Comparison of ENCODE assay signal across 25 cellular contexts in the genomic region with DNA sequence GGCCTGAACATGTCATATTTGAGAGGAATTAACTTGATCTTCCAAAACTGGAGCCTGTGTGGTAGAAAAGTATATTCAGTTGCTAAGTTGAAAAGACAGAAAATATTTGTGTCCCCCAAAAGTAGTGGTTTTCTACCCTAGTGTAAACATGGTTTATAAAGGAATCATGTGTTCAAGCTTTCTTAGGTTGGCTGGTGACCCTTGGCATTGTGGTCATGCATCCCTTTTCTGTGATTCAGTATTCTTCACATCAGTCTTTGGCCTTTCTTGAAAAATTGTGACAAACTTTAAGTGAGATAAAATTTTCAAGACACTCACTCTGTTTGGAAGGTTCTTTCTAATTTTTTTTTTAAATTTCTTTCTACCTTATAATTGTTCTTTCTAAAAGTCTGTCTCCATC.
A peak's percentile ranks its signal among the peaks of the same experiment; 100 is the strongest.
DNase-seq lines count a peak whose midpoint lies in the region; ATAC-seq and TF ChIP-seq lines count a peak whose summit lies in the region.
"Had no signal": no experiment of that assay in that cellular context is flagged by ENCODE, and none has a peak within 500 bp of the region (broad histone marks: within the 10 kb centered on the region; RNA-seq: fewer than 3 reads in every experiment).

No MANE protein-coding gene starts in this region.

- H3K36me3 Mint-ChIP-seq in chondrocyte (ENCODE audit: low read depth): peaks cover 16% of the 10 kb centered on the region
- H3K36me3 Mint-ChIP-seq in natural killer cell treated with Interleukin-12 subunit alpha and Interleukin-12 subunit beta and Interleukin-15 and Interleukin-18, amount 100 ng/mL, for 72 hours: no peaks in the 10 kb centered on the region

- H3K36me3 ChIP-seq in heart right ventricle: peaks cover 0 to 72% (median 3%) of the 10 kb centered on the region in 9 donors
- H3K36me3 ChIP-seq in uterus: no peaks in the 10 kb centered on the region
- H3K36me3 ChIP-seq: prostate gland, WERI-Rb-1 had no signal

- peaks cover 29% of the 10 kb centered on the region for H3K4me1 Mint-ChIP-seq in chondrocyte (ENCODE audit: low read depth)
- H3K4me1 Mint-ChIP-seq in natural killer cell treated with Interleukin-12 subunit alpha and Interleukin-12 subunit beta and Interleukin-15 and Interleukin-18, amount 100 ng/mL, for 72 hours (ENCODE audit: low read depth in 2 of 2): peaks cover 31 to 55% of the 10 kb centered on the region in 2 donors

- no peak for TF ChIP-seq CTCF in heart right ventricle (IDR thresholded peaks at IDR 0.05)
- TF ChIP-seq CTCF in chondrocyte (IDR thresholded peaks at IDR 0.05): no peak
- no peak for TF ChIP-seq CTCF in uterus (IDR thresholded peaks at IDR 0.05)
- TF ChIP-seq CTCF in foreskin fibroblast (IDR thresholded peaks at IDR 0.05; ENCODE audit: low read depth, low read length): no peak

- H3K9me3 ChIP-seq in heart right ventricle: no peaks in the 10 kb centered on the region
- H3K9me3 ChIP-seq in uterus: no peaks in the 10 kb centered on the region
- H3K9me3 ChIP-seq: prostate gland had no signal

- H3K27me3 ChIP-seq in heart right ventricle (no peaks in the 10 kb centered on the region), uterus (no peaks in the 10 kb centered on the region)

- H3K27ac ChIP-seq in heart right ventricle: peak overlapping the region in 7 of 10 donors; percentile 9 to 68 (median 38)
- peak overlapping the region; percentile 36 to 54 for H3K27ac ChIP-seq in uterus
- H3K27ac ChIP-seq: KMS-11, prostate gland, WERI-Rb-1 had no signal

- H3K4me1 ChIP-seq in heart right ventricle (peaks cover 5 to 52% (median 35%) of the 10 kb centered on the region in 9 donors), uterus (no peaks in the 10 kb centered on the region)
- H3K4me1 ChIP-seq: prostate gland had no signal

- no peak for DNase-seq in heart right ventricle
- no peak for DNase-seq in Right ventricle myocardium inferior (ENCODE audit: missing footprints)
- DNase-seq in chondrocyte (ENCODE audit: low spot score): no peak
- DNase-seq in natural killer cell treated with Interleukin-12 subunit alpha and Interleukin-12 subunit beta and Interleukin-15 and Interleukin-18, amount 100 ng/mL, for 72 hours (ENCODE audit: low spot score): no peak
- DNase-seq in uterus: no peak
- no peak for DNase-seq in NCI-H1930 (lab: John Stamatoyannopoulos, UW)
- DNase-seq in foreskin fibroblast: no peak
- DNase-seq: 8988T; activated CD4-positive, alpha-beta T cell treated with anti-CD3 and anti-CD28 coated beads, Interleukin-2, amount 10 ng/mL, durations not matched to agents 7 days and 5 days; activated naive CD4-positive, alpha-beta T cell treated with anti-CD3 and anti-CD28 coated beads for 36 hours; aorta; CD4-positive, CD25-positive, alpha-beta regulatory T cell; DND-41; kidney glomerular epithelial cell; NCI-H1436; NCI-H446; Right ventricle myocardium superior; stimulated activated naive CD8-positive, alpha-beta T cell treated with anti-CD3 and anti-CD28 coated beads, Interleukin-15, Interleukin-2, amounts not matched to agents 100 U/mL and 50 U/mL, for 24 hours; WERI-Rb-1 had no signal

- H3K27me3 Mint-ChIP-seq in chondrocyte (ENCODE audit: low read depth): no peaks in the 10 kb centered on the region
- H3K27me3 Mint-ChIP-seq in natural killer cell treated with Interleukin-12 subunit alpha and Interleukin-12 subunit beta and Interleukin-15 and Interleukin-18, amount 100 ng/mL, for 72 hours: no peaks in the 10 kb centered on the region
- H3K27me3 Mint-ChIP-seq: activated CD4-positive, alpha-beta T cell treated with anti-CD3 and anti-CD28 coated beads, Interleukin-2, amount 10 ng/mL, durations not matched to agents 7 days and 5 days; CD4-positive, CD25-positive, alpha-beta regulatory T cell; central memory CD8-positive, alpha-beta T cell had no signal

- ATAC-seq in heart right ventricle: no peak
- ATAC-seq in Right ventricle myocardium inferior: no peak
- ATAC-seq in natural killer cell treated with Interleukin-12 subunit alpha and Interleukin-12 subunit beta and Interleukin-15 and Interleukin-18, amount 100 ng/mL, for 72 hours: no peak
- ATAC-seq in GM19455 (IDR thresholded peaks at IDR 0.05; ENCODE audit: unreplicated experiment): no peak

- H3K4me3 ChIP-seq in heart right ventricle: no peak overlapping the region
- H3K4me3 ChIP-seq in uterus: no peak overlapping the region
- no peak overlapping the region for H3K4me3 ChIP-seq in foreskin fibroblast (ENCODE audit: low read depth in 1 of 2, low read length in 2 of 2)
- H3K4me3 ChIP-seq: lung, prostate gland had no signal

- intact Hi-C loops in heart right ventricle (cut with DNase I): no loop called here
- intact Hi-C loops in Right ventricle myocardium inferior (cut with DNase I): no loop called here
- intact Hi-C loops in uterus (cut with DNase I; ENCODE audit: low total_unique reads): no loop called here

- TF ChIP-seq POLR2A in uterus (IDR thresholded peaks at IDR 0.05): no peak

- peak overlapping the region; percentile 8 for H3K27ac Mint-ChIP-seq in chondrocyte (ENCODE audit: unreplicated experiment)
- peak overlapping the region; percentile 72 to 88 for H3K27ac Mint-ChIP-seq in natural killer cell treated with Interleukin-12 subunit alpha and Interleukin-12 subunit beta and Interleukin-15 and Interleukin-18, amount 100 ng/mL, for 72 hours
- H3K27ac Mint-ChIP-seq: activated CD4-positive, alpha-beta T cell treated with anti-CD3 and anti-CD28 coated beads, Interleukin-2, amount 10 ng/mL, durations not matched to agents 7 days and 5 days; activated naive CD4-positive, alpha-beta T cell treated with anti-CD3 and anti-CD28 coated beads for 36 hours; activated T-helper 1 cell treated with anti-CD3 and anti-CD28 coated beads, Interleukin-12 subunit alpha, Interleukin-12 subunit beta, Interleukin-2, Interleukin-4 antibody, amounts not matched to agents 30 ng/mL and 10 ng/mL and 1 ng/mL, durations not matched to agents 14 hours and 24 hours and 36 hours had no signal

- no peaks in the 10 kb centered on the region for H3K9me3 Mint-ChIP-seq in chondrocyte (ENCODE audit: low read depth)
- H3K9me3 Mint-ChIP-seq in natural killer cell treated with Interleukin-12 subunit alpha and Interleukin-12 subunit beta and Interleukin-15 and Interleukin-18, amount 100 ng/mL, for 72 hours: no peaks in the 10 kb centered on the region
- H3K9me3 Mint-ChIP-seq: activated CD4-positive, alpha-beta T cell treated with anti-CD3 and anti-CD28 coated beads, Interleukin-2, amount 10 ng/mL, durations not matched to agents 7 days and 5 days; activated naive CD4-positive, alpha-beta T cell treated with anti-CD3 and anti-CD28 coated beads for 36 hours; activated T-helper 1 cell treated with anti-CD3 and anti-CD28 coated beads, Interleukin-12 subunit alpha, Interleukin-12 subunit beta, Interleukin-2, Interleukin-4 antibody, amounts not matched to agents 30 ng/mL and 10 ng/mL and 1 ng/mL, durations not matched to agents 14 hours and 24 hours and 36 hours; CD4-positive, CD25-positive, alpha-beta regulatory T cell; central memory CD8-positive, alpha-beta T cell had no signal

- H3K4me3 Mint-ChIP-seq in chondrocyte (ENCODE audit: unreplicated experiment): no peak overlapping the region
- H3K4me3 Mint-ChIP-seq in natural killer cell treated with Interleukin-12 subunit alpha and Interleukin-12 subunit beta and Interleukin-15 and Interleukin-18, amount 100 ng/mL, for 72 hours: peak overlapping the region; percentile 34
- H3K4me3 Mint-ChIP-seq: activated CD4-positive, alpha-beta T cell treated with anti-CD3 and anti-CD28 coated beads, Interleukin-2, amount 10 ng/mL, durations not matched to agents 7 days and 5 days; activated naive CD4-positive, alpha-beta T cell treated with anti-CD3 and anti-CD28 coated beads for 36 hours; activated T-helper 1 cell treated with anti-CD3 and anti-CD28 coated beads, Interleukin-12 subunit alpha, Interleukin-12 subunit beta, Interleukin-2, Interleukin-4 antibody, amounts not matched to agents 30 ng/mL and 10 ng/mL and 1 ng/mL, durations not matched to agents 14 hours and 24 hours and 36 hours; CD4-positive, CD25-positive, alpha-beta regulatory T cell; central memory CD8-positive, alpha-beta T cell had no signal
